Comparison of ENCODE assay signal across 1 cellular context in the genomic region with DNA sequence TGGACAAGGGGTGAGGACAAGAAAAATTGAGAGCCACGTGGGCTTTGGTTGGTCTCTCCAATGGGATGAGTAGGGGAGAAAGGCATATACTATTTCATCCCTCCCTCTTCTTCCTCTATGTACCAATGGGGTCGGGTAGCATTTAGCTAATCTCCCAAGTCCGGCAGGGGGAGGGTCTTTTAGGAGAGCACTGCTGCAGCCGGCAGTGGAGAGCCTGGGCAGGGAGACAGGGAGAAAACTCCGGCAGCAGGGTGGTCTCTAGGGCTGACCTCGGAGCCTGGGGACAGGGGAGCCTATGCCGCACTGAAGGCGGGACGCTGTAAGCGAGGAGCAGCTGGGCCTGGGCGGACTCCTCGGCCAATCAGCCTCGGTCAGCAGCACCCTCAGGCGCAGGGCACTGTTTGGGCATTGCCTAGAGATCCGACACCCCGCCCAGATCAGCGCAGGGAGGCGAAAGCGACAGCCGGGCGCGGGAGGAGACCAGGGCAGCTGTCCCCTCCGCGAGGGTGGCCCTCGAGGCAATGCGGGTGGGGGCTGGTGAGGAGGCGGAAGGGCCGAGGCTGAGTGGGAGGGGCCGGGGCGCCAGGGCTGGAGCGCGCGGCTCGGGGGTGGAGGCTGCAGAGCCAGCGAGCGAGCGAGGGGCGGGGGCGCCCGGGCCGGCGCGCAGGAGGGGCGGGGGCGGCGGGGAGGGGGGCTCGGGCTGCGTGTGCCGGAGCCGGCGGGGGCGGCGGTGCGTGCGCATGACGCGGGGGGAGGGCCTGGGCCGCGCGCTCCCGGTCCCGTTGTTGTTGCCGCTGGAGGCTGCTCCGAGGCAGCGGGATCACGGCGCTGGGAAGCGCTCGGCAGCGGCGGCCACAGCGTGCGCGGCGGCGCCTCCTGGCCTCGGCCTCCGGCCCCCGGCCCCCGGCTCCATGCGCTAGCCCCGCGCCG.
TF ChIP-seq lines count a peak whose summit lies in the region.

A gene (plus strand): TSS at position 785 of the 930 bp plus-strand sequence. CDS start 267 bp downstream, outside the sequence.

TF ChIP-seq in HepG2, 621 proteins besides CTCF, POLR2A, EP300 and RAD21 (continued from another document and continues in another):
- TF ChIP-seq, protein P1, sequence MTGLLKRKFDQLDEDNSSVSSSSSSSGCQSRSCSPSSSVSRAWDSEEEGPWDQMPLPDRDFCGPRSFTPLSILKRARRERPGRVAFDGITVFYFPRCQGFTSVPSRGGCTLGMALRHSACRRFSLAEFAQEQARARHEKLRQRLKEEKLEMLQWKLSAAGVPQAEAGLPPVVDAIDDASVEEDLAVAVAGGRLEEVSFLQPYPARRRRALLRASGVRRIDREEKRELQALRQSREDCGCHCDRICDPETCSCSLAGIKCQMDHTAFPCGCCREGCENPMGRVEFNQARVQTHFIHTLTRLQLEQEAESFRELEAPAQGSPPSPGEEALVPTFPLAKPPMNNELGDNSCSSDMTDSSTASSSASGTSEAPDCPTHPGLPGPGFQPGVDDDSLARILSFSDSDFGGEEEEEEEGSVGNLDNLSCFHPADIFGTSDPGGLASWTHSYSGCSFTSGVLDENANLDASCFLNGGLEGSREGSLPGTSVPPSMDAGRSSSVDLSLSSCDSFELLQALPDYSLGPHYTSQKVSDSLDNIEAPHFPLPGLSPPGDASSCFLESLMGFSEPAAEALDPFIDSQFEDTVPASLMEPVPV (CRISPR knock-in tag; IDR thresholded peaks at IDR 0.05) = peak; percentile 72; the same call in 1 of the 2 replicates
- TF ChIP-seq SP5 (CRISPR knock-in tag; IDR thresholded peaks at IDR 0.05; ENCODE audit: borderline replicate concordance, low read depth) = peak; percentile 34; the same call in 1 of the 2 replicates
- peak; percentile 89 for TF ChIP-seq THAP11 (CRISPR knock-in tag; IDR thresholded peaks at IDR 0.05)
- 0 out of 2 replicates have a peak, but pooled peaks have one; percentile 59 for TF ChIP-seq ZNF136 (CRISPR knock-in tag; IDR thresholded peaks at IDR 0.05; ENCODE audit: low read depth)
- TF ChIP-seq BCL6 (CRISPR knock-in tag; IDR thresholded peaks at IDR 0.05) = no peak
- TF ChIP-seq, protein P2, sequence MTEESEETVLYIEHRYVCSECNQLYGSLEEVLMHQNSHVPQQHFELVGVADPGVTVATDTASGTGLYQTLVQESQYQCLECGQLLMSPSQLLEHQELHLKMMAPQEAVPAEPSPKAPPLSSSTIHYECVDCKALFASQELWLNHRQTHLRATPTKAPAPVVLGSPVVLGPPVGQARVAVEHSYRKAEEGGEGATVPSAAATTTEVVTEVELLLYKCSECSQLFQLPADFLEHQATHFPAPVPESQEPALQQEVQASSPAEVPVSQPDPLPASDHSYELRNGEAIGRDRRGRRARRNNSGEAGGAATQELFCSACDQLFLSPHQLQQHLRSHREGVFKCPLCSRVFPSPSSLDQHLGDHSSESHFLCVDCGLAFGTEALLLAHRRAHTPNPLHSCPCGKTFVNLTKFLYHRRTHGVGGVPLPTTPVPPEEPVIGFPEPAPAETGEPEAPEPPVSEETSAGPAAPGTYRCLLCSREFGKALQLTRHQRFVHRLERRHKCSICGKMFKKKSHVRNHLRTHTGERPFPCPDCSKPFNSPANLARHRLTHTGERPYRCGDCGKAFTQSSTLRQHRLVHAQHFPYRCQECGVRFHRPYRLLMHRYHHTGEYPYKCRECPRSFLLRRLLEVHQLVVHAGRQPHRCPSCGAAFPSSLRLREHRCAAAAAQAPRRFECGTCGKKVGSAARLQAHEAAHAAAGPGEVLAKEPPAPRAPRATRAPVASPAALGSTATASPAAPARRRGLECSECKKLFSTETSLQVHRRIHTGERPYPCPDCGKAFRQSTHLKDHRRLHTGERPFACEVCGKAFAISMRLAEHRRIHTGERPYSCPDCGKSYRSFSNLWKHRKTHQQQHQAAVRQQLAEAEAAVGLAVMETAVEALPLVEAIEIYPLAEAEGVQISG (CRISPR knock-in tag; IDR thresholded peaks at IDR 0.05) = peak; percentile 53
- peak; percentile 50; the same call in 1 of the 2 replicates for TF ChIP-seq RXRA (CRISPR knock-in tag; IDR thresholded peaks at IDR 0.05)
- TF ChIP-seq ZNF547 (CRISPR knock-in tag; IDR thresholded peaks at IDR 0.05) = peak; percentile 64; the same call in 1 of the 2 replicates
- peak; percentile 72 for TF ChIP-seq ZBTB38 (CRISPR knock-in tag; IDR thresholded peaks at IDR 0.05)
- TF ChIP-seq, protein P3, sequence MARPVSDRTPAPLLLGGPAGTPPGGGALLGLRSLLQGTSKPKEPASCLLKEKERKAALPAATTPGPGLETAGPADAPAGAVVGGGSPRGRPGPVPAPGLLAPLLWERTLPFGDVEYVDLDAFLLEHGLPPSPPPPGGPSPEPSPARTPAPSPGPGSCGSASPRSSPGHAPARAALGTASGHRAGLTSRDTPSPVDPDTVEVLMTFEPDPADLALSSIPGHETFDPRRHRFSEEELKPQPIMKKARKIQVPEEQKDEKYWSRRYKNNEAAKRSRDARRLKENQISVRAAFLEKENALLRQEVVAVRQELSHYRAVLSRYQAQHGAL (CRISPR knock-in tag; IDR thresholded peaks at IDR 0.05; ENCODE audit: not compliant biosample characterization) = peak; percentile 35
- TF ChIP-seq HNRNPK (IDR thresholded peaks at IDR 0.05; ENCODE audit: low read depth, low read length, poor library complexity, severe bottlenecking) = peak; percentile 46
- TF ChIP-seq BORCS8-MEF2B (CRISPR knock-in tag; IDR thresholded peaks at IDR 0.05) = peak; percentile 62; the same call in 1 of the 2 replicates
- TF ChIP-seq, protein P4, sequence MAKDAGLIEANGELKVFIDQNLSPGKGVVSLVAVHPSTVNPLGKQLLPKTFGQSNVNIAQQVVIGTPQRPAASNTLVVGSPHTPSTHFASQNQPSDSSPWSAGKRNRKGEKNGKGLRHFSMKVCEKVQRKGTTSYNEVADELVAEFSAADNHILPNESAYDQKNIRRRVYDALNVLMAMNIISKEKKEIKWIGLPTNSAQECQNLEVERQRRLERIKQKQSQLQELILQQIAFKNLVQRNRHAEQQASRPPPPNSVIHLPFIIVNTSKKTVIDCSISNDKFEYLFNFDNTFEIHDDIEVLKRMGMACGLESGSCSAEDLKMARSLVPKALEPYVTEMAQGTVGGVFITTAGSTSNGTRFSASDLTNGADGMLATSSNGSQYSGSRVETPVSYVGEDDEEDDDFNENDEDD (CRISPR knock-in tag; IDR thresholded peaks at IDR 0.05; ENCODE audit: borderline replicate concordance) = peak; percentile 59; the same call in 1 of the 2 replicates
- no peak for TF ChIP-seq SNAI1 (CRISPR knock-in tag; IDR thresholded peaks at IDR 0.05; ENCODE audit: borderline replicate concordance)
- 0 out of 2 replicates have a peak, but pooled peaks have one; percentile 40 for TF ChIP-seq ZNF713 (CRISPR knock-in tag; IDR thresholded peaks at IDR 0.05)
- peak; percentile 45; the same call in 1 of the 2 replicates for TF ChIP-seq ZNF44 (CRISPR knock-in tag; IDR thresholded peaks at IDR 0.05)
- TF ChIP-seq, protein P5, sequence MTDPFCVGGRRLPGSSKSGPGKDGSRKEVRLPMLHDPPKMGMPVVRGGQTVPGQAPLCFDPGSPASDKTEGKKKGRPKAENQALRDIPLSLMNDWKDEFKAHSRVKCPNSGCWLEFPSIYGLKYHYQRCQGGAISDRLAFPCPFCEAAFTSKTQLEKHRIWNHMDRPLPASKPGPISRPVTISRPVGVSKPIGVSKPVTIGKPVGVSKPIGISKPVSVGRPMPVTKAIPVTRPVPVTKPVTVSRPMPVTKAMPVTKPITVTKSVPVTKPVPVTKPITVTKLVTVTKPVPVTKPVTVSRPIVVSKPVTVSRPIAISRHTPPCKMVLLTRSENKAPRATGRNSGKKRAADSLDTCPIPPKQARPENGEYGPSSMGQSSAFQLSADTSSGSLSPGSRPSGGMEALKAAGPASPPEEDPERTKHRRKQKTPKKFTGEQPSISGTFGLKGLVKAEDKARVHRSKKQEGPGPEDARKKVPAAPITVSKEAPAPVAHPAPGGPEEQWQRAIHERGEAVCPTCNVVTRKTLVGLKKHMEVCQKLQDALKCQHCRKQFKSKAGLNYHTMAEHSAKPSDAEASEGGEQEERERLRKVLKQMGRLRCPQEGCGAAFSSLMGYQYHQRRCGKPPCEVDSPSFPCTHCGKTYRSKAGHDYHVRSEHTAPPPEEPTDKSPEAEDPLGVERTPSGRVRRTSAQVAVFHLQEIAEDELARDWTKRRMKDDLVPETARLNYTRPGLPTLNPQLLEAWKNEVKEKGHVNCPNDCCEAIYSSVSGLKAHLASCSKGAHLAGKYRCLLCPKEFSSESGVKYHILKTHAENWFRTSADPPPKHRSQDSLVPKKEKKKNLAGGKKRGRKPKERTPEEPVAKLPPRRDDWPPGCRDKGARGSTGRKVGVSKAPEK (CRISPR knock-in tag; IDR thresholded peaks at IDR 0.05; ENCODE audit: borderline replicate concordance) = peak; percentile 58; the same call in 1 of the 2 replicates
- peak; percentile 53; the same call in 1 of the 2 replicates for TF ChIP-seq MED1 (CRISPR knock-in tag; IDR thresholded peaks at IDR 0.05)
- peak; percentile 41 for TF ChIP-seq YY1 (IDR thresholded peaks at IDR 0.05; ENCODE audit: insufficient read depth, insufficient replicate concordance, low read depth, low read length)
- TF ChIP-seq, protein P6, sequence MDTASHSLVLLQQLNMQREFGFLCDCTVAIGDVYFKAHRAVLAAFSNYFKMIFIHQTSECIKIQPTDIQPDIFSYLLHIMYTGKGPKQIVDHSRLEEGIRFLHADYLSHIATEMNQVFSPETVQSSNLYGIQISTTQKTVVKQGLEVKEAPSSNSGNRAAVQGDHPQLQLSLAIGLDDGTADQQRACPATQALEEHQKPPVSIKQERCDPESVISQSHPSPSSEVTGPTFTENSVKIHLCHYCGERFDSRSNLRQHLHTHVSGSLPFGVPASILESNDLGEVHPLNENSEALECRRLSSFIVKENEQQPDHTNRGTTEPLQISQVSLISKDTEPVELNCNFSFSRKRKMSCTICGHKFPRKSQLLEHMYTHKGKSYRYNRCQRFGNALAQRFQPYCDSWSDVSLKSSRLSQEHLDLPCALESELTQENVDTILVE (CRISPR knock-in tag; IDR thresholded peaks at IDR 0.05) = 0 out of 2 replicates have a peak, but pooled peaks have one; percentile 65
- TF ChIP-seq HOXA7 (CRISPR knock-in tag; IDR thresholded peaks at IDR 0.05) = peak; percentile 23; the same call in 1 of the 2 replicates
- peak; percentile 35; the same call in 1 of the 2 replicates for TF ChIP-seq ZNF235 (CRISPR knock-in tag; IDR thresholded peaks at IDR 0.05; ENCODE audit: borderline replicate concordance)
- TF ChIP-seq ZFX (CRISPR knock-in tag; IDR thresholded peaks at IDR 0.05; ENCODE audit: low read depth) = peak; percentile 92
- peak; percentile 82 for TF ChIP-seq POLR2AphosphoS5 (IDR thresholded peaks at IDR 0.05; ENCODE audit: low read depth, low read length)
- TF ChIP-seq ZSCAN30 (CRISPR knock-in tag; IDR thresholded peaks at IDR 0.05) = no peak
- peak; percentile 54; the same call in 1 of the 2 replicates for TF ChIP-seq ZNF749 (CRISPR knock-in tag; IDR thresholded peaks at IDR 0.05; ENCODE audit: borderline replicate concordance)
- peak; percentile 79 for TF ChIP-seq PITX1 (CRISPR knock-in tag; IDR thresholded peaks at IDR 0.05)
- TF ChIP-seq SPEN (CRISPR knock-in tag; IDR thresholded peaks at IDR 0.05; ENCODE audit: low read depth) = peak; percentile 60
- TF ChIP-seq, protein P7, sequence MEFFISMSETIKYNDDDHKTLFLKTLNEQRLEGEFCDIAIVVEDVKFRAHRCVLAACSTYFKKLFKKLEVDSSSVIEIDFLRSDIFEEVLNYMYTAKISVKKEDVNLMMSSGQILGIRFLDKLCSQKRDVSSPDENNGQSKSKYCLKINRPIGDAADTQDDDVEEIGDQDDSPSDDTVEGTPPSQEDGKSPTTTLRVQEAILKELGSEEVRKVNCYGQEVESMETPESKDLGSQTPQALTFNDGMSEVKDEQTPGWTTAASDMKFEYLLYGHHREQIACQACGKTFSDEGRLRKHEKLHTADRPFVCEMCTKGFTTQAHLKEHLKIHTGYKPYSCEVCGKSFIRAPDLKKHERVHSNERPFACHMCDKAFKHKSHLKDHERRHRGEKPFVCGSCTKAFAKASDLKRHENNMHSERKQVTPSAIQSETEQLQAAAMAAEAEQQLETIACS (CRISPR knock-in tag; IDR thresholded peaks at IDR 0.05) = peak; percentile 83
- peak; percentile 70 for TF ChIP-seq SAP130 (CRISPR knock-in tag; IDR thresholded peaks at IDR 0.05; ENCODE audit: low read depth)
- peak; percentile 86 for TF ChIP-seq GABPB1 (CRISPR knock-in tag; IDR thresholded peaks at IDR 0.05)
- TF ChIP-seq, protein P8, sequence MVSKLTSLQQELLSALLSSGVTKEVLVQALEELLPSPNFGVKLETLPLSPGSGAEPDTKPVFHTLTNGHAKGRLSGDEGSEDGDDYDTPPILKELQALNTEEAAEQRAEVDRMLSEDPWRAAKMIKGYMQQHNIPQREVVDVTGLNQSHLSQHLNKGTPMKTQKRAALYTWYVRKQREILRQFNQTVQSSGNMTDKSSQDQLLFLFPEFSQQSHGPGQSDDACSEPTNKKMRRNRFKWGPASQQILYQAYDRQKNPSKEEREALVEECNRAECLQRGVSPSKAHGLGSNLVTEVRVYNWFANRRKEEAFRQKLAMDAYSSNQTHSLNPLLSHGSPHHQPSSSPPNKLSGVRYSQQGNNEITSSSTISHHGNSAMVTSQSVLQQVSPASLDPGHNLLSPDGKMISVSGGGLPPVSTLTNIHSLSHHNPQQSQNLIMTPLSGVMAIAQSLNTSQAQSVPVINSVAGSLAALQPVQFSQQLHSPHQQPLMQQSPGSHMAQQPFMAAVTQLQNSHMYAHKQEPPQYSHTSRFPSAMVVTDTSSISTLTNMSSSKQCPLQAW (CRISPR knock-in tag; IDR thresholded peaks at IDR 0.05) = peak; percentile 67
- TF ChIP-seq, protein P9, sequence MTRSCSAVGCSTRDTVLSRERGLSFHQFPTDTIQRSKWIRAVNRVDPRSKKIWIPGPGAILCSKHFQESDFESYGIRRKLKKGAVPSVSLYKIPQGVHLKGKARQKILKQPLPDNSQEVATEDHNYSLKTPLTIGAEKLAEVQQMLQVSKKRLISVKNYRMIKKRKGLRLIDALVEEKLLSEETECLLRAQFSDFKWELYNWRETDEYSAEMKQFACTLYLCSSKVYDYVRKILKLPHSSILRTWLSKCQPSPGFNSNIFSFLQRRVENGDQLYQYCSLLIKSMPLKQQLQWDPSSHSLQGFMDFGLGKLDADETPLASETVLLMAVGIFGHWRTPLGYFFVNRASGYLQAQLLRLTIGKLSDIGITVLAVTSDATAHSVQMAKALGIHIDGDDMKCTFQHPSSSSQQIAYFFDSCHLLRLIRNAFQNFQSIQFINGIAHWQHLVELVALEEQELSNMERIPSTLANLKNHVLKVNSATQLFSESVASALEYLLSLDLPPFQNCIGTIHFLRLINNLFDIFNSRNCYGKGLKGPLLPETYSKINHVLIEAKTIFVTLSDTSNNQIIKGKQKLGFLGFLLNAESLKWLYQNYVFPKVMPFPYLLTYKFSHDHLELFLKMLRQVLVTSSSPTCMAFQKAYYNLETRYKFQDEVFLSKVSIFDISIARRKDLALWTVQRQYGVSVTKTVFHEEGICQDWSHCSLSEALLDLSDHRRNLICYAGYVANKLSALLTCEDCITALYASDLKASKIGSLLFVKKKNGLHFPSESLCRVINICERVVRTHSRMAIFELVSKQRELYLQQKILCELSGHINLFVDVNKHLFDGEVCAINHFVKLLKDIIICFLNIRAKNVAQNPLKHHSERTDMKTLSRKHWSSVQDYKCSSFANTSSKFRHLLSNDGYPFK (CRISPR knock-in tag; IDR thresholded peaks at IDR 0.05; ENCODE audit: borderline replicate concordance) = peak; percentile 53; the same call in 1 of the 2 replicates
